7 cellular contexts compared by ENCODE assay signal in genomic region chr5:134003957-134004625, GRCh38. TPM values are rescaled to one million over a fixed set of nuclear protein-coding genes. Genes with fewer than 3 reads are reported as not detected.
A peak's percentile ranks its signal among the peaks of the same experiment; 100 is the strongest.
DNase-seq lines count a peak whose midpoint lies in the region; ATAC-seq, FAIRE-seq and TF ChIP-seq lines count a peak whose summit lies in the region.

No MANE protein-coding gene starts in this region.

- H3K4me3 ChIP-seq in osteoblast (ENCODE audit: insufficient read depth, low read length) (peak overlapping the region; percentile 78), upper lobe of left lung (peak overlapping the region; percentile 64 to 96 (median 92))

- no peak for FAIRE-seq in GM18507 (lab: Jason Lieb, UNC)

- H3K27ac ChIP-seq in osteoblast (ENCODE audit: low read depth, low read length) (peak overlapping the region; percentile 91), upper lobe of left lung (peak overlapping the region; percentile 97 to 100 (median 98))

- peaks cover 3% of the 10 kb centered on the region for H3K27me3 Mint-ChIP-seq in glutamatergic neuron (ENCODE audit: unreplicated experiment)

- TF ChIP-seq POLR2A in upper lobe of left lung (IDR thresholded peaks at IDR 0.05), result peak in 3 of 4 donors; percentile 9 to 59 (median 18)

- TF ChIP-seq EP300 in upper lobe of left lung (IDR thresholded peaks at IDR 0.05), result no peak

- H3K27ac Mint-ChIP-seq in glutamatergic neuron (ENCODE audit: unreplicated experiment), result peak overlapping the region; percentile 91

- H3K36me3 Mint-ChIP-seq in glutamatergic neuron (ENCODE audit: unreplicated experiment), result no peaks in the 10 kb centered on the region

- TF ChIP-seq CTCF in glutamatergic neuron (IDR thresholded peaks at IDR 0.05; ENCODE audit: partially characterized antibody, unreplicated experiment) (no peak), osteoblast (IDR thresholded peaks at IDR 0.05; ENCODE audit: extremely low read depth, low read depth, low read length) (no peak), upper lobe of left lung (IDR thresholded peaks at IDR 0.05) (peak in 1 of 6 experiments; percentile 4)

- H3K36me3 ChIP-seq in osteoblast (ENCODE audit: insufficient read depth, low read length) (peaks cover 24% of the 10 kb centered on the region), upper lobe of left lung (peaks cover 0 to 9% (median 3%) of the 10 kb centered on the region in 4 donors)

- peak overlapping the region; percentile 93 for H3K4me2 ChIP-seq in osteoblast (ENCODE audit: insufficient read depth, low read length)

- no peaks in the 10 kb centered on the region for H3K9me3 ChIP-seq in osteoblast (ENCODE audit: low read depth, low read length)
- no peaks in the 10 kb centered on the region for H3K9me3 ChIP-seq in upper lobe of left lung

- peaks cover 9% of the 10 kb centered on the region for H3K9me3 Mint-ChIP-seq in glutamatergic neuron (ENCODE audit: unreplicated experiment)

- DNase-seq in GM18507 (ENCODE audit: extremely low spot score, insufficient read length, low read depth) (peak; percentile 54), NOMO-1 treated with DMSO at 0.1 percent for 48 hours (lab: John Stamatoyannopoulos, UW; ENCODE audit: unreplicated experiment) (peak; percentile 17), glutamatergic neuron (peak; percentile 66), osteoblast (ENCODE audit: insufficient read length, low spot score, missing footprints) (peak; percentile 94), upper lobe of left lung (peak; percentile 53 to 94)
- peak; percentile 29 for DNase-seq in activated gamma-delta T cell treated with anti-CD3 and anti-CD28 coated beads, Interleukin-2, amount 50 U/mL, for 16 hours (ENCODE audit: low read depth)

- peaks cover 44% of the 10 kb centered on the region for H4K20me1 ChIP-seq in osteoblast (ENCODE audit: insufficient read depth, low read length)

- peak overlapping the region; percentile 17 for H2AFZ ChIP-seq in osteoblast (ENCODE audit: low read length)

- peak overlapping the region; percentile 96 for H3K4me3 Mint-ChIP-seq in glutamatergic neuron (ENCODE audit: unreplicated experiment)

- H3K79me2 ChIP-seq in osteoblast (ENCODE audit: insufficient read depth, low read length), result peaks cover 57% of the 10 kb centered on the region

- H3K4me1 Mint-ChIP-seq in glutamatergic neuron (ENCODE audit: low read depth, unreplicated experiment), result peaks cover 28% of the 10 kb centered on the region

- 0% methylated on average over 1 to 7 of the region's 83 CpGs for WGBS in upper lobe of left lung, 2 donors

- ATAC-seq in HG02588 (IDR thresholded peaks at IDR 0.05; ENCODE audit: unreplicated experiment) (peak; percentile 29), upper lobe of left lung (ENCODE audit: low FRiP score in 2 of 2) (peak; percentile 20 to 72)

- H3K27me3 ChIP-seq in osteoblast (ENCODE audit: insufficient read depth, low read length) (no peaks in the 10 kb centered on the region), upper lobe of left lung (no peaks in the 10 kb centered on the region)

- peaks cover 29% of the 10 kb centered on the region for H3K4me1 ChIP-seq in osteoblast (ENCODE audit: insufficient read depth, low read length)
- H3K4me1 ChIP-seq in upper lobe of left lung, result peaks cover 33 to 49% (median 39%) of the 10 kb centered on the region in 4 donors

RNA-seq across cellular contexts. Expression of gene VDAC1, which starts 0.7 kb away (rescaled TPM):
- 132 TPM for total RNA-seq in glutamatergic neuron (ENCODE audit: unreplicated experiment)
- total RNA-seq in osteoblast, result 236 and 264 TPM in 2 replicates
- 100 to 1,000 TPM in 3 of 6 donors, 10 to 100 TPM in 3; 66.0 to 121 (median 98.5) TPM for total RNA-seq in upper lobe of left lung

RNA-seq across cellular contexts. Expression of gene C5orf15, which starts 35.7 kb away (rescaled TPM):
- total RNA-seq in glutamatergic neuron (ENCODE audit: unreplicated experiment), result 35.7 TPM
- 68.4 and 77.2 TPM in 2 replicates for total RNA-seq in osteoblast
- total RNA-seq in upper lobe of left lung, result 10 to 100 TPM; 15.1 to 65.5 (median 39.7) TPM

Comparison
In these comparisons a context has a peak if more than half of its experiments do, and no peak if none do; other contexts are left out.
1. Peak in every context shown above with its lines: DNase-seq, ATAC-seq, H3K4me3 ChIP-seq and H3K27ac ChIP-seq.
2. DNase-seq: peak in every context shown above with its lines; median percentile 94 in osteoblast; 74 in upper lobe of left lung; 66 in glutamatergic neuron; 54 in GM18507; 29 in activated gamma-delta T cell treated with anti-CD3 and anti-CD28 coated beads, Interleukin-2, amount 50 U/mL, for 16 hours; 17 in NOMO-1 treated with DMSO at 0.1 percent for 48 hours.